Comparison of ENCODE assay signal across 1 cellular context in the genomic region with DNA sequence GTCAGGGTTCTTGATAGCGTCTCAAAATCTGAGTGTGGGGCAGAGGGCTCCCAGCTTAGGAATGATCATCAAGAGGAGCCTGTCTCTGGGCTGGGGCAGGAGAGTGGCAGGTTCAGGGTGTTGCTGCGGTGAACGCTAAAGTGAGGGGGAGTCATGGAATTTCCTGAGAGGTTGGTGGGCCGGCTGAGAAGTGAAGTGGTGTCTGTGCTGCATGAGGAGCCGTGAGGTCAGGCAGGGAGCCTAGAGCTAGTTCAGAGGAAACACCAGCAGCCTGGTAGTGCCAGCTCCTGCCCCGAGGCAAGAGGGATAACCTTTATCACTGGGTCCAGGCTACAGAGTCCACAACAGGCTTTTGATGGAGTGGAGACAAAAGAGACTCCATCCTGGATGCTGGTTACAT.
TF ChIP-seq lines count a peak whose summit lies in the region.

No MANE protein-coding gene starts in this region.

TF ChIP-seq in GM23338, 12 proteins besides CTCF, POLR2A, EP300 and RAD21 (continued from another document):
- TF ChIP-seq, protein P1, sequence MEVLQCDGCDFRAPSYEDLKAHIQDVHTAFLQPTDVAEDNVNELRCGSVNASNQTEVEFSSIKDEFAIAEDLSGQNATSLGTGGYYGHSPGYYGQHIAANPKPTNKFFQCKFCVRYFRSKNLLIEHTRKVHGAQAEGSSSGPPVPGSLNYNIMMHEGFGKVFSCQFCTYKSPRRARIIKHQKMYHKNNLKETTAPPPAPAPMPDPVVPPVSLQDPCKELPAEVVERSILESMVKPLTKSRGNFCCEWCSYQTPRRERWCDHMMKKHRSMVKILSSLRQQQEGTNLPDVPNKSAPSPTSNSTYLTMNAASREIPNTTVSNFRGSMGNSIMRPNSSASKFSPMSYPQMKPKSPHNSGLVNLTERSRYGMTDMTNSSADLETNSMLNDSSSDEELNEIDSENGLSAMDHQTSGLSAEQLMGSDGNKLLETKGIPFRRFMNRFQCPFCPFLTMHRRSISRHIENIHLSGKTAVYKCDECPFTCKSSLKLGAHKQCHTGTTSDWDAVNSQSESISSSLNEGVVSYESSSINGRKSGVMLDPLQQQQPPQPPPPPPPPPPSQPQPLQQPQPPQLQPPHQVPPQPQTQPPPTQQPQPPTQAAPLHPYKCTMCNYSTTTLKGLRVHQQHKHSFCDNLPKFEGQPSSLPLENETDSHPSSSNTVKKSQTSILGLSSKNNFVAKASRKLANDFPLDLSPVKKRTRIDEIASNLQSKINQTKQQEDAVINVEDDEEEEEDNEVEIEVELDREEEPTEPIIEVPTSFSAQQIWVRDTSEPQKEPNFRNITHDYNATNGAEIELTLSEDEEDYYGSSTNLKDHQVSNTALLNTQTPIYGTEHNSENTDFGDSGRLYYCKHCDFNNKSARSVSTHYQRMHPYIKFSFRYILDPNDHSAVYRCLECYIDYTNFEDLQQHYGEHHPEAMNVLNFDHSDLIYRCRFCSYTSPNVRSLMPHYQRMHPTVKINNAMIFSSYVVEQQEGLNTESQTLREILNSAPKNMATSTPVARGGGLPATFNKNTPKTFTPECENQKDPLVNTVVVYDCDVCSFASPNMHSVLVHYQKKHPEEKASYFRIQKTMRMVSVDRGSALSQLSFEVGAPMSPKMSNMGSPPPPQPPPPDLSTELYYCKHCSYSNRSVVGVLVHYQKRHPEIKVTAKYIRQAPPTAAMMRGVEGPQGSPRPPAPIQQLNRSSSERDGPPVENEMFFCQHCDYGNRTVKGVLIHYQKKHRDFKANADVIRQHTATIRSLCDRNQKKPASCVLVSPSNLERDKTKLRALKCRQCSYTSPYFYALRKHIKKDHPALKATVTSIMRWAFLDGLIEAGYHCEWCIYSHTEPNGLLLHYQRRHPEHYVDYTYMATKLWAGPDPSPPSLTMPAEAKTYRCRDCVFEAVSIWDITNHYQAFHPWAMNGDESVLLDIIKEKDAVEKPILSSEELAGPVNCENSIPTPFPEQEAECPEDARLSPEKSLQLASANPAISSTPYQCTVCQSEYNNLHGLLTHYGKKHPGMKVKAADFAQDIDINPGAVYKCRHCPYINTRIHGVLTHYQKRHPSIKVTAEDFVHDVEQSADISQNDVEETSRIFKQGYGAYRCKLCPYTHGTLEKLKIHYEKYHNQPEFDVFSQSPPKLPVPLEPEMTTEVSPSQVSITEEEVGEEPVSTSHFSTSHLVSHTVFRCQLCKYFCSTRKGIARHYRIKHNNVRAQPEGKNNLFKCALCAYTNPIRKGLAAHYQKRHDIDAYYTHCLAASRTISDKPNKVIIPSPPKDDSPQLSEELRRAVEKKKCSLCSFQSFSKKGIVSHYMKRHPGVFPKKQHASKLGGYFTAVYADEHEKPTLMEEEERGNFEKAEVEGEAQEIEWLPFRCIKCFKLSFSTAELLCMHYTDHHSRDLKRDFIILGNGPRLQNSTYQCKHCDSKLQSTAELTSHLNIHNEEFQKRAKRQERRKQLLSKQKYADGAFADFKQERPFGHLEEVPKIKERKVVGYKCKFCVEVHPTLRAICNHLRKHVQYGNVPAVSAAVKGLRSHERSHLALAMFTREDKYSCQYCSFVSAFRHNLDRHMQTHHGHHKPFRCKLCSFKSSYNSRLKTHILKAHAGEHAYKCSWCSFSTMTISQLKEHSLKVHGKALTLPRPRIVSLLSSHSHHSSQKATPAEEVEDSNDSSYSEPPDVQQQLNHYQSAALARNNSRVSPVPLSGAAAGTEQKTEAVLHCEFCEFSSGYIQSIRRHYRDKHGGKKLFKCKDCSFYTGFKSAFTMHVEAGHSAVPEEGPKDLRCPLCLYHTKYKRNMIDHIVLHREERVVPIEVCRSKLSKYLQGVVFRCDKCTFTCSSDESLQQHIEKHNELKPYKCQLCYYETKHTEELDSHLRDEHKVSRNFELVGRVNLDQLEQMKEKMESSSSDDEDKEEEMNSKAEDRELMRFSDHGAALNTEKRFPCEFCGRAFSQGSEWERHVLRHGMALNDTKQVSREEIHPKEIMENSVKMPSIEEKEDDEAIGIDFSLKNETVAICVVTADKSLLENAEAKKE (CRISPR knock-in tag; IDR thresholded peaks at IDR 0.05): no peak
- TF ChIP-seq NANOG (IDR thresholded peaks at IDR 0.05; ENCODE audit: borderline replicate concordance): no peak
- no peak for TF ChIP-seq JUNB (IDR thresholded peaks at IDR 0.05; ENCODE audit: unreplicated experiment)
- TF ChIP-seq EZH2phosphoT487 (IDR thresholded peaks at IDR 0.05; ENCODE audit: unreplicated experiment): no peak
- no peak for TF ChIP-seq STAT1 (IDR thresholded peaks at IDR 0.05; ENCODE audit: unreplicated experiment)
- no peak for TF ChIP-seq ZNF114 (CRISPR knock-in tag; IDR thresholded peaks at IDR 0.05)
- no peak for TF ChIP-seq EZH2 (IDR thresholded peaks at IDR 0.05; ENCODE audit: low read depth, unreplicated experiment)
- no peak for TF ChIP-seq POLR2AphosphoS5 (IDR thresholded peaks at IDR 0.05; ENCODE audit: low read depth)
